Comparison of ENCODE assay signal across 9 cellular contexts in the genomic region with DNA sequence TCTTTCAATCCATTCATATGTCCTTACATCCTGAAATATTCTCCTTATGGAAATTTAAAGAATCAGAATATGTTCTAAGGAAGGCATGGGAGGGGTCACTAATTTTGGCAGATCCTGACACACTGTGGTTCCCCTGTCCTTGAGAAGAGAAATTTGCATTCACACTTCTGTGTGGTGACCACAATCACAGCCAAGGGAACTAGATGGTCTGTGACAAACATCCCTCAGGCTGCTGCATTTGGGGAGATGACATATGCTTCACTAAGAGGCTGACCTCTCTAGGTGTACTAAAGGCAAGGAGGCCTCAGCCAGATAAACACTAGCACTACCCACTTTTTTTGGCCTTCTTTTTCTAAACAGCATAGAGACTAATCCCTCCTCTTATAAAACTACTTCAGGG.
A peak's percentile ranks its signal among the peaks of the same experiment; 100 is the strongest.
DNase-seq lines count a peak whose midpoint lies in the region; ATAC-seq and TF ChIP-seq lines count a peak whose summit lies in the region.
"Had no signal": no experiment of that assay in that cellular context is flagged by ENCODE, and none has a peak within 500 bp of the region (broad histone marks: within the 10 kb centered on the region; RNA-seq: fewer than 3 reads in every experiment).

No MANE protein-coding gene starts in this region.

- peak; percentile 61 for ATAC-seq in GM18868 (IDR thresholded peaks at IDR 0.05; ENCODE audit: unreplicated experiment)
- peak; percentile 59 for ATAC-seq in GM21737 (IDR thresholded peaks at IDR 0.05; ENCODE audit: unreplicated experiment)
- peak; percentile 51 for ATAC-seq in HG03159 (IDR thresholded peaks at IDR 0.05; ENCODE audit: unreplicated experiment)

- peak overlapping the region; percentile 31 for H3K27ac Mint-ChIP-seq in nephron progenitor cell
- no peak overlapping the region for H3K27ac Mint-ChIP-seq in activated naive CD4-positive, alpha-beta T cell treated with anti-CD3 and anti-CD28 coated beads, Interleukin-2, amount 10 ng/mL, durations not matched to agents 7 days and 5 days

- DNase-seq in nephron progenitor cell (no peak), ecto neural progenitor cell (ENCODE audit: low spot score) (no peak), SIG-M5 (lab: John Stamatoyannopoulos, UW) (no peak)
- DNase-seq in activated naive CD4-positive, alpha-beta T cell treated with anti-CD3 and anti-CD28 coated beads, Interleukin-2, amount 10 ng/mL, durations not matched to agents 7 days and 5 days = no peak
- no peak for DNase-seq in activated CD4-positive, alpha-beta T cell treated with anti-CD3 and anti-CD28 coated beads for 48 hours
- DNase-seq: C1 segment of cervical spinal cord had no signal

- peaks cover 42% of the 10 kb centered on the region for H3K4me1 Mint-ChIP-seq in nephron progenitor cell
- no peaks in the 10 kb centered on the region for H3K4me1 Mint-ChIP-seq in activated naive CD4-positive, alpha-beta T cell treated with anti-CD3 and anti-CD28 coated beads, Interleukin-2, amount 10 ng/mL, durations not matched to agents 7 days and 5 days

- no peak overlapping the region for H3K4me3 Mint-ChIP-seq in nephron progenitor cell
- H3K4me3 Mint-ChIP-seq in activated naive CD4-positive, alpha-beta T cell treated with anti-CD3 and anti-CD28 coated beads, Interleukin-2, amount 10 ng/mL, durations not matched to agents 7 days and 5 days = no peak overlapping the region

- H3K36me3 Mint-ChIP-seq in nephron progenitor cell (ENCODE audit: low read depth) = no peaks in the 10 kb centered on the region
- H3K36me3 Mint-ChIP-seq in activated naive CD4-positive, alpha-beta T cell treated with anti-CD3 and anti-CD28 coated beads, Interleukin-2, amount 10 ng/mL, durations not matched to agents 7 days and 5 days = no peaks in the 10 kb centered on the region

- peaks cover 4% of the 10 kb centered on the region for H3K9me3 Mint-ChIP-seq in nephron progenitor cell
- no peaks in the 10 kb centered on the region for H3K9me3 Mint-ChIP-seq in activated naive CD4-positive, alpha-beta T cell treated with anti-CD3 and anti-CD28 coated beads, Interleukin-2, amount 10 ng/mL, durations not matched to agents 7 days and 5 days

- CTCF ChIA-PET in activated naive CD4-positive, alpha-beta T cell treated with anti-CD3 and anti-CD28 coated beads, Interleukin-2, amount 10 ng/mL, durations not matched to agents 7 days and 5 days (lab: Charles Lee) = interaction anchor here (0.7 kb wide), 1 partner anchor 74 kb away, joined by 3 read pairs; no protein-coding TSS in a partner anchor

- H3K27me3 Mint-ChIP-seq in nephron progenitor cell (ENCODE audit: low read depth, poor library complexity) = peaks cover 3% of the 10 kb centered on the region
- H3K27me3 Mint-ChIP-seq in activated naive CD4-positive, alpha-beta T cell treated with anti-CD3 and anti-CD28 coated beads, Interleukin-2, amount 10 ng/mL, durations not matched to agents 7 days and 5 days = peaks cover 16% of the 10 kb centered on the region

- no peak for TF ChIP-seq CTCF in nephron progenitor cell (IDR thresholded peaks at IDR 0.05)
